In the genomic region with DNA sequence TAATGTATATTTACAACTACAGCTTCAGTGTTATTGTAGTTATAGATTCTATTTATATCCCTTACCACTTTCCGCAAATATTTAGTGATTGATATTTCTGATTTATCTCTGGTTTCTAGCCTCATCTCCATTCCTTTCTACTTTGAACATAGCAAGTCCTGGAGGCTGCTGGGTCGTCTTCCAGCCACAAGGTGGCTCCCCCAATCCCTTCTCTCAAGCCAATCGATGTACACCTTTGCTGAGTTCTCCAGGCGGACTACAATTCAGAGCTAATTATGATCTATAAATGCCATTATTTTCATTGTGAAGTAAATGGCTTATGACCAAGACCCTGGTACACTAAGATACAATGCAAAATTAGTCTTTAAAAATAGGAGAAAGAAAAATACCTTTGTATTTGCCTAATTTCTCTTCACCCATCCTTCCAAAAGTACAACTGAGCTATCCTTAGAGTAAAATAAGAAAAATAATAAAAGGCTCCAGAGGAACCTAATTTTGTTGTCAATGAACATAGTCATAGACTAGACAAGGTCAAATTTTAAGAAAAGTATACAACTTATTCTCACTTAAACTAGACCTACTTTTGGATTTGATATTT, we compare ENCODE assay signal across 7 cellular contexts.
A peak's percentile ranks its signal among the peaks of the same experiment; 100 is the strongest.
DNase-seq lines count a peak whose midpoint lies in the region; TF ChIP-seq lines count a peak whose summit lies in the region.

No MANE protein-coding gene starts in this region.

- DNase-seq in GM10266 (ENCODE audit: extremely low spot score) (peak; percentile 43), NAMALWA (ENCODE audit: low spot score) (peak; percentile 79), T-helper 1 cell (peak in 4 of 5 donors; percentile 24 to 57 (median 32)), T47D (ENCODE audit: low read depth in 1 of 2, low spot score in 1 of 2) (peak; percentile 31 to 77), kidney glomerular epithelial cell (lab: John Stamatoyannopoulos, UW) (peak; percentile 12), KG1 (lab: John Stamatoyannopoulos, UW) (no peak)
- DNase-seq in stimulated activated CD4-positive, alpha-beta T cell treated with anti-CD3 and anti-CD28 coated beads, TNF-alpha, amount 100 ng/mL, for 24 hours (ENCODE audit: low read depth in 3 of 3) = peak in 2 of 3 experiments; percentile 11 to 33

- TF ChIP-seq CTCF in GM10266 (IDR thresholded peaks at IDR 0.05; ENCODE audit: control insufficient read depth, insufficient read depth, low read depth, missing control alignments) = peak; percentile 62

- in situ Hi-C loops in T47D (cut with HindIII; ENCODE audit: low pct_unique_long_range_greater_than_20kb, low sequenced_read_pairs) = no loop called here
